In the genomic region with DNA sequence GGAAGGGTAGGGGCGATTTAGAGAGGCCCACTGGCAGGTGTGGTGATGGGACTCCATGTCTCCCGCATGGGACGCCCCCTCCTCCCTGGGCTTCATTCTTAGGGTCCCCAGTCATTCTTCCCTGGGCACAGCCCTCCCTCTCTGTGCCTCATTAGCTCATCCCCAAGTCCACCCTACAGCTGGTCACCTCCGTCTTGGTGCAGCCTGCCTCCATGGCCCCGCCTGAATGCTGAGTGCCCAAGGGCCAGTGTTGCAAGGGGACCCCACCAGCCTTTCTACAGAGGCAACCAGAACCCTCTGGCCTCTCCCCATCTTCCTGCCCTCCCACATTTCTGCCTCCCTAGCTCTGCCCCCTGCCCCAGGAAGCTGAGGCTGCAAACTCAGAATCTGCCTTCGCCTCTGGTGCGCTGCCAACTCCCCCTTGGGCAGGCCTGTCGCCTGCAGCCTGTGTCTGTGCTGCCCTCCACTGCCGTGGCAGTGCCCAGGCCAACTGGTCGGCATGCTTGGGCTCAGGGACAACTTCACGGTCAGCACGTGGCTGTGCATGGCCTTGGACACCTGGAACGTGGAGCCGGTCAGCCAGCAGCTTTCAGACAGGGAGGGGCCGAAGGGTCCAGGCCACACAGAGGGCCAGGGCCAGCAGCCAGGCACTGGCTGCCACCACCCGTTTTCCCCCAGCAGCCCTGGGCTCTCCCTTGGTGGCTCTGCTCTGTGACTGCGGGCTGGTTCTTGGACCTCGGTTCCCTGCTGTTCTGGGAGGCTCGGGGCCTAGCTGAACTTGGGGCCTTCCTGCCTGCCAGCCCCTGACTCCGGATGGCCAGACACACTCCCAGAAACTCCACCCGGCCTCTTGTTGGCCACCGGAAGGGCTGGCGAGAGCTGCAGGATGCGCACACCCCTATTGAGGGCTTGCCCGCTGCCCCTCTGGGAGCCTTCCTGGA, we compare ENCODE assay signal across 12 cellular contexts. TPM values are rescaled to one million over a fixed set of nuclear protein-coding genes. Genes with fewer than 3 reads are reported as not detected.
DNase-seq lines count a peak whose midpoint lies in the region; ATAC-seq and TF ChIP-seq lines count a peak whose summit lies in the region.
"Had no signal": no experiment of that assay in that cellular context is flagged by ENCODE, and none has a peak within 500 bp of the region (broad histone marks: within the 10 kb centered on the region; RNA-seq: fewer than 3 reads in every experiment).

No MANE protein-coding gene starts in this region.

- no peaks in the 10 kb centered on the region for H3K36me3 Mint-ChIP-seq in memory B cell

- H3K36me3 ChIP-seq in IMR-90 (ENCODE audit: control insufficient read depth, insufficient read depth, low read length) = no peaks in the 10 kb centered on the region
- no peaks in the 10 kb centered on the region for H3K36me3 ChIP-seq in duodenal mucosa (ENCODE audit: control insufficient read depth in 1 of 2, insufficient read depth in 2 of 2, low read length in 2 of 2)
- no peaks in the 10 kb centered on the region for H3K36me3 ChIP-seq in spleen
- H3K36me3 ChIP-seq: tibial artery had no signal

- no peak overlapping the region for H3K4ac ChIP-seq in IMR-90 (ENCODE audit: low read depth, low read length)

- in situ Hi-C loops in IMR-90 (cut with MboI; ENCODE audit: low sequenced_read_pairs) = no loop called here

- H3K4me1 ChIP-seq in IMR-90 (ENCODE audit: control insufficient read depth, insufficient read depth, low read length) = peaks cover 3% of the 10 kb centered on the region; the same call in 1 of the 2 replicates
- H3K4me1 ChIP-seq in duodenal mucosa (ENCODE audit: control insufficient read depth in 1 of 2, insufficient read depth in 2 of 2, low read length in 2 of 2) = peaks cover 39 to 50% of the 10 kb centered on the region in 2 donors
- H3K4me1 ChIP-seq in spleen = peaks cover 26 to 83% (median 52%) of the 10 kb centered on the region in 6 donors

- 61% methylated on average over 10 of the region's 25 CpGs; no CpG with 5 or more reads in 1 of the 2 experiments for WGBS in IMR-90 (ENCODE audit: extremely low coverage in 2 of 2, insufficient read length in 1 of 2), 2 experiments
- WGBS in spleen, 5 donors = 56 to 62% (median 59%) methylated on average over 12 to 25 of the region's 25 CpGs

- no peak overlapping the region for H4K8ac ChIP-seq in IMR-90 (ENCODE audit: low read depth in 2 of 2, low read length in 2 of 2)

- CTCF ChIA-PET in IMR-90 (lab: Yijun Ruan, JAX) = interaction anchor here (0.6 to 1.5 kb wide), 2 partner anchors 19 to 23 kb away, joined by 3 to 5 read pairs; no protein-coding TSS in a partner anchor

- no TSS peak for BruUV-seq in IMR-90 (replicated peaks; lab: Mats Ljungman, UMichigan)

- no peak overlapping the region for H2BK15ac ChIP-seq in IMR-90 (ENCODE audit: low read depth, low read length)

- H2AK5ac ChIP-seq in IMR-90 (ENCODE audit: low read depth, low read length) = no peak overlapping the region

- no peak for DNase-seq in IMR-90
- no peak for DNase-seq in memory B cell (ENCODE audit: low spot score in 2 of 2)
- peak; percentile 84 for DNase-seq in spleen
- DNase-seq in ecto neural progenitor cell (ENCODE audit: low spot score) = no peak
- no peak for DNase-seq in HCEC 1CT
- DNase-seq in NCI-H2107 (lab: John Stamatoyannopoulos, UW) = no peak
- DNase-seq: NCI-H345 had no signal

- H3K27me3 ChIP-seq in IMR-90 (ENCODE audit: control insufficient read depth, insufficient read depth, low read length) = peaks cover 24% of the 10 kb centered on the region; the same call in 1 of the 2 replicates
- no peaks in the 10 kb centered on the region for H3K27me3 ChIP-seq in duodenal mucosa (ENCODE audit: control insufficient read depth in 1 of 2, insufficient read depth in 2 of 2, low read length in 2 of 2)
- H3K27me3 ChIP-seq in spleen (replicated peaks in 1 of 7) = peaks cover 0 to 31% (median 5%) of the 10 kb centered on the region in 7 donors

- H2AK9ac ChIP-seq in IMR-90 (replicated peaks; ENCODE audit: low read depth, low read length, poor library complexity) = no peak overlapping the region

- H4K5ac ChIP-seq in IMR-90 (ENCODE audit: low read depth, low read length) = no peak overlapping the region

- no peak overlapping the region for H3K23ac ChIP-seq in IMR-90 (ENCODE audit: low read depth, low read length)

- H3K4me3 ChIP-seq in IMR-90 (ENCODE audit: insufficient read depth, low read depth, low read length) = no peak overlapping the region
- peak overlapping the region; percentile 63 to 75 for H3K4me3 ChIP-seq in duodenal mucosa (ENCODE audit: low read depth in 1 of 2, low read length in 2 of 2)
- H3K4me3 ChIP-seq in spleen = peak overlapping the region in 2 of 8 donors; percentile 29 to 65
- H3K4me3 ChIP-seq: lung had no signal

- POLR2A ChIA-PET in IMR-90 (lab: Charles Lee; ENCODE audit: unreplicated experiment) = interaction anchor here (0.5 kb wide), 1 partner anchor 463 kb away, joined by 4 read pairs; no protein-coding TSS in a partner anchor

- H3K4me1 Mint-ChIP-seq in memory B cell = no peaks in the 10 kb centered on the region

- no peaks in the 10 kb centered on the region for H3K9me3 Mint-ChIP-seq in memory B cell

- no peak overlapping the region for H3K18ac ChIP-seq in IMR-90 (ENCODE audit: low read depth, low read length)

- H3K27ac ChIP-seq in IMR-90 (ENCODE audit: insufficient read depth, low read length) (no peak overlapping the region), duodenal mucosa (ENCODE audit: low read depth, low read length) (peak overlapping the region; percentile 79), spleen (peak overlapping the region in 7 of 8 donors; percentile 53 to 86 (median 83))

- no peak overlapping the region; the same call in 1 of the 2 replicates for H3K4me2 ChIP-seq in IMR-90 (ENCODE audit: low read depth, low read length)

- no peak for TF ChIP-seq RAD21 in IMR-90 (IDR thresholded peaks at IDR 0.05; ENCODE audit: low read length)

- H2BK120ac ChIP-seq in IMR-90 (ENCODE audit: low read depth, low read length) = no peak overlapping the region

- H2BK20ac ChIP-seq in IMR-90 (ENCODE audit: low read depth, low read length) = no peak overlapping the region

- no peak overlapping the region for H3K27ac Mint-ChIP-seq in memory B cell

- no peak for TF ChIP-seq POLR2A in IMR-90 (IDR thresholded peaks at IDR 0.05; ENCODE audit: low read depth, low read length)
- no peak for TF ChIP-seq POLR2A in spleen (IDR thresholded peaks at IDR 0.05)

- peaks cover 7% of the 10 kb centered on the region for H3K27me3 Mint-ChIP-seq in memory B cell

- no peak overlapping the region for H2BK5ac ChIP-seq in IMR-90 (ENCODE audit: low read depth, low read length, poor library complexity, severe bottlenecking)

- H3K9me3 ChIP-seq in IMR-90 (ENCODE audit: control insufficient read depth, insufficient read depth, low read length) = no peaks in the 10 kb centered on the region
- no peaks in the 10 kb centered on the region for H3K9me3 ChIP-seq in duodenal mucosa (ENCODE audit: control insufficient read depth in 1 of 2, low read length in 2 of 2)
- H3K9me3 ChIP-seq in spleen = no peaks in the 10 kb centered on the region
- H3K9me3 ChIP-seq: tibial artery had no signal

- no peak overlapping the region for H3K56ac ChIP-seq in IMR-90 (ENCODE audit: extremely low read depth, insufficient read depth, low read length)

- H2AFZ ChIP-seq in IMR-90 (replicated peaks; ENCODE audit: low read length, poor library complexity) = peak overlapping the region; percentile 46

- H3K79me1 ChIP-seq in IMR-90 (ENCODE audit: low read depth in 1 of 2, low read length in 2 of 2) = no peaks in the 10 kb centered on the region

- H4K20me1 ChIP-seq in IMR-90 (ENCODE audit: insufficient read depth, low read length) = no peaks in the 10 kb centered on the region

- H3K4me3 Mint-ChIP-seq in memory B cell = peak overlapping the region; percentile 71

- dilution Hi-C loops in IMR-90 (cut with HindIII; ENCODE audit: low sequenced_read_pairs, unreplicated experiment) = no loop called here

- intact Hi-C loops in IMR-90 (cut with micrococcal nuclease) (no loop called here), spleen (cut with DNase I; ENCODE audit: low total_unique reads) (no loop called here)

- H3K9ac ChIP-seq in IMR-90 (ENCODE audit: low read depth, low read length) = no peak overlapping the region
- H3K9ac ChIP-seq in duodenal mucosa (ENCODE audit: low read depth in 1 of 2, low read length in 2 of 2) = peak overlapping the region; percentile 69 to 71

- TF ChIP-seq CTCF in IMR-90 (conservative IDR thresholded peaks at IDR 0.05; ENCODE audit: low read depth, low read length) = no peak
- peak in 1 of 11 experiments; percentile 9 for TF ChIP-seq CTCF in spleen (IDR thresholded peaks at IDR 0.05 in 8 of 11, conservative IDR thresholded peaks at IDR 0.05 in 3 of 11)

- H4K91ac ChIP-seq in IMR-90 (ENCODE audit: insufficient read depth, low read depth, low read length) = no peak overlapping the region

- H3K14ac ChIP-seq in IMR-90 (replicated peaks; ENCODE audit: low read depth, low read length) = no peak overlapping the region

- no peaks in the 10 kb centered on the region for H3K9me1 ChIP-seq in IMR-90 (ENCODE audit: insufficient read depth, low read length)

- no peak for ATAC-seq in IMR-90 (ENCODE audit: low read depth)
- no peak for ATAC-seq in memory B cell (ENCODE audit: low read depth)
- ATAC-seq in HG02678 (IDR thresholded peaks at IDR 0.05; ENCODE audit: unreplicated experiment) = no peak

TF ChIP-seq in IMR-90, 13 proteins besides CTCF, POLR2A, EP300 and RAD21 (continues in another document):
- TF ChIP-seq, protein P1, sequence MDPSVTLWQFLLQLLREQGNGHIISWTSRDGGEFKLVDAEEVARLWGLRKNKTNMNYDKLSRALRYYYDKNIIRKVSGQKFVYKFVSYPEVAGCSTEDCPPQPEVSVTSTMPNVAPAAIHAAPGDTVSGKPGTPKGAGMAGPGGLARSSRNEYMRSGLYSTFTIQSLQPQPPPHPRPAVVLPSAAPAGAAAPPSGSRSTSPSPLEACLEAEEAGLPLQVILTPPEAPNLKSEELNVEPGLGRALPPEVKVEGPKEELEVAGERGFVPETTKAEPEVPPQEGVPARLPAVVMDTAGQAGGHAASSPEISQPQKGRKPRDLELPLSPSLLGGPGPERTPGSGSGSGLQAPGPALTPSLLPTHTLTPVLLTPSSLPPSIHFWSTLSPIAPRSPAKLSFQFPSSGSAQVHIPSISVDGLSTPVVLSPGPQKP (IDR thresholded peaks at IDR 0.05; ENCODE audit: borderline replicate concordance, low read depth, low read length) = no peak
- no peak for TF ChIP-seq FOS (IDR thresholded peaks at IDR 0.05; ENCODE audit: low read depth, low read length)

RNA-seq across cellular contexts. Expression of a gene that starts 33.9 kb away (rescaled TPM):
- total RNA-seq in IMR-90 (2012; rRNA removed) (1.6 and 2.2 TPM in 2 replicates), spleen (10 to 100 TPM; 23.4 to 95.3 (median 52.9) TPM)
- polyA plus RNA-seq in IMR-90 (2012; rRNA removed) (2.8 and 3.7 TPM in 2 replicates), spleen (10 to 100 TPM in 2 of 3 donors, 1 to 10 TPM in 1; 5.7 to 27.0 (median 12.7) TPM)
- polyA plus RNA-seq in IMR-90 (2012; cell fraction: cytosol; rRNA removed) = 0.86 and 1.6 TPM in 2 replicates
- 16.1 and 16.3 TPM in 2 replicates for polyA plus RNA-seq in IMR-90 (2012; cell fraction: nucleus; rRNA removed; ENCODE audit: low replicate concordance)

RNA-seq across cellular contexts. Expression of a gene that starts 47.0 kb away (rescaled TPM):
- total RNA-seq in IMR-90 (2012; rRNA removed) = under 0.01 and 0.18 TPM in 2 replicates
- polyA plus RNA-seq in IMR-90 (2012; rRNA removed) = 0.07 and 0.09 TPM in 2 replicates
- 0.02 and 0.51 TPM in 2 replicates for polyA plus RNA-seq in IMR-90 (2012; cell fraction: cytosol; rRNA removed)
- 0.10 and 0.30 TPM in 2 replicates for polyA plus RNA-seq in IMR-90 (2012; cell fraction: nucleus; rRNA removed; ENCODE audit: low replicate concordance)
- total RNA-seq in spleen = 10 to 100 TPM in 2 of 7 donors, 1 to 10 TPM in 5; 1.4 to 18.7 (median 8.8) TPM
- polyA plus RNA-seq in spleen = 1 to 10 TPM in 2 of 3 donors, under 1 TPM in 1; 0.70 to 3.8 (median 3.1) TPM
- total RNA-seq: SK-MEL-5 had no signal
